20 cellular contexts compared by ENCODE assay signal in genomic region chr12:47303207-47303606, GRCh38.
DNase-seq lines count a peak whose midpoint lies in the region; ATAC-seq and TF ChIP-seq lines count a peak whose summit lies in the region.
"Had no signal": no experiment of that assay in that cellular context is flagged by ENCODE, and none has a peak within 500 bp of the region (broad histone marks: within the 10 kb centered on the region; RNA-seq: fewer than 3 reads in every experiment).

No MANE protein-coding gene starts in this region.

- 96% methylated on average over 7 of the region's 7 CpGs for WGBS in mammary epithelial cell (ENCODE audit: low coverage, missing lambda C conversion rate)
- 80 to 85% (median 81%) methylated on average over 7 of the region's 7 CpGs for WGBS in stomach, 5 donors

- ATAC-seq in stimulated activated naive B cell treated with anti-CD40 and anti-IgM and Interleukin-4, amounts not matched to agents 10 μg/mL and 1 μg/mL and 100 μg/mL, for 72 hours (replicated peaks) = no peak

- peaks cover 72 to 82% of the 10 kb centered on the region in 2 donors for H3K36me3 Mint-ChIP-seq in stimulated activated naive B cell treated with anti-CD40 and anti-IgM and Interleukin-4, amounts not matched to agents 10 μg/mL and 1 μg/mL and 100 μg/mL, for 72 hours

- H2AFZ ChIP-seq in mammary epithelial cell (ENCODE audit: low read depth, low read length) = peak overlapping the region; percentile 83

- DNase-seq in mammary epithelial cell (no peak), breast epithelium (ENCODE audit: low spot score in 2 of 2) (no peak), SJSA1 (ENCODE audit: low read depth in 1 of 2, low spot score in 2 of 2) (peak in 1 of 2 experiments; percentile 41), epithelial cell of prostate (ENCODE audit: low read depth, low spot score) (no peak), stomach (no peak), MV-4-11 (lab: John Stamatoyannopoulos, UW) (no peak), dermis blood vessel endothelial cell (no peak)
- DNase-seq in stimulated activated naive B cell treated with anti-CD40 and anti-IgM and Interleukin-4, amounts not matched to agents 10 μg/mL and 1 μg/mL and 100 μg/mL, for 72 hours = no peak
- DNase-seq: activated CD4-positive, CD25-positive, alpha-beta regulatory T cell treated with anti-CD3 and anti-CD28 coated beads, Interleukin-2, amount 50 U/mL, for 72 hours; activated T-cell treated with anti-CD3 and anti-CD28 coated beads, Interleukin-2, amount 50 U/mL, for 48 hours; DMS79 treated with DMSO at 0.1 percent for 48 hours; endodermal cell; NCI-H1417; NCI-H510A treated with DMSO at 0.1 percent for 48 hours; occipital lobe; Peyer's patch; substantia nigra had no signal

- no peak overlapping the region for H3K4me2 ChIP-seq in mammary epithelial cell (ENCODE audit: insufficient read depth, low read depth, low read length)

- intact Hi-C loops in mammary epithelial cell (cut with micrococcal nuclease) (loop anchor here (10.0 kb wide), 1 partner anchor 118 kb away; no protein-coding TSS in a partner anchor), breast epithelium (cut with DNase I; ENCODE audit: low total_unique reads) (no loop called here), stomach (cut with DNase I; ENCODE audit: low total_unique reads) (loop anchor here (10.0 kb wide), 1 partner anchor 268 kb away; no protein-coding TSS in a partner anchor)

- H3K27ac Mint-ChIP-seq in stimulated activated naive B cell treated with anti-CD40 and anti-IgM and Interleukin-4, amounts not matched to agents 10 μg/mL and 1 μg/mL and 100 μg/mL, for 72 hours = peak overlapping the region; percentile 95
- H3K27ac Mint-ChIP-seq: endodermal cell; T-helper 1 cell treated with Interleukin-12 subunit alpha and Interleukin-12 subunit beta and Interleukin-4 antibody, amounts not matched to agents 30 μg/mL and 1 μg/mL, for 36 hours had no signal

- no peak for TF ChIP-seq CTCF in mammary epithelial cell (conservative IDR thresholded peaks at IDR 0.05 in 1 of 2, IDR thresholded peaks at IDR 0.05 in 1 of 2; ENCODE audit: extremely low read depth in 1 of 2, insufficient read depth in 1 of 2, low read depth in 1 of 2, low read length in 2 of 2)
- no peak for TF ChIP-seq CTCF in breast epithelium (IDR thresholded peaks at IDR 0.05)
- TF ChIP-seq CTCF in stomach (IDR thresholded peaks at IDR 0.05) = no peak

- BruUV-seq in mammary epithelial cell (replicated peaks; lab: Mats Ljungman, UMichigan) = no TSS peak

- H3K27me3 ChIP-seq in mammary epithelial cell (ENCODE audit: insufficient read depth, low read length) (no peaks in the 10 kb centered on the region), breast epithelium (no peaks in the 10 kb centered on the region), SJSA1 (replicated peaks) (no peaks in the 10 kb centered on the region), stomach (no peaks in the 10 kb centered on the region)
- H3K27me3 ChIP-seq: Peyer's patch had no signal

- CTCF ChIA-PET in mammary epithelial cell (lab: Charles Lee; ENCODE audit: low non-redundant PET) = no interaction called here

- dilution Hi-C loops in mammary epithelial cell (cut with HindIII; ENCODE audit: low sequenced_read_pairs) = no loop called here

- in situ Hi-C loops in mammary epithelial cell (cut with MboI; ENCODE audit: low sequenced_read_pairs in 2 of 2) = no loop called here

- H3K9me3 Mint-ChIP-seq in stimulated activated naive B cell treated with anti-CD40 and anti-IgM and Interleukin-4, amounts not matched to agents 10 μg/mL and 1 μg/mL and 100 μg/mL, for 72 hours = peaks cover 34 to 39% of the 10 kb centered on the region in 2 donors

- TF ChIP-seq POLR2A in breast epithelium (IDR thresholded peaks at IDR 0.05) (no peak), stomach (IDR thresholded peaks at IDR 0.05) (no peak)

- H3K4me3 ChIP-seq in mammary epithelial cell (replicated peaks in 1 of 3; ENCODE audit: insufficient read depth in 1 of 3, low read depth in 2 of 3, low read length in 3 of 3) (no peak overlapping the region), breast epithelium (no peak overlapping the region), SJSA1 (no peak overlapping the region), stomach (no peak overlapping the region)
- H3K4me3 ChIP-seq: HAP-1, Peyer's patch, skin epidermis had no signal

- peaks cover 43 to 82% of the 10 kb centered on the region in 2 donors for H3K4me1 Mint-ChIP-seq in stimulated activated naive B cell treated with anti-CD40 and anti-IgM and Interleukin-4, amounts not matched to agents 10 μg/mL and 1 μg/mL and 100 μg/mL, for 72 hours

- H4K20me1 ChIP-seq in mammary epithelial cell (ENCODE audit: insufficient read depth, low read length) = no peaks in the 10 kb centered on the region

- no peaks in the 10 kb centered on the region for H3K9me3 ChIP-seq in mammary epithelial cell (replicated peaks; ENCODE audit: insufficient read depth, low read length)
- H3K9me3 ChIP-seq in breast epithelium = no peaks in the 10 kb centered on the region
- H3K9me3 ChIP-seq in SJSA1 (replicated peaks) = no peaks in the 10 kb centered on the region
- H3K9me3 ChIP-seq in stomach = no peaks in the 10 kb centered on the region
- H3K9me3 ChIP-seq: HAP-1 had no signal

- H3K27me3 Mint-ChIP-seq in stimulated activated naive B cell treated with anti-CD40 and anti-IgM and Interleukin-4, amounts not matched to agents 10 μg/mL and 1 μg/mL and 100 μg/mL, for 72 hours = no peaks in the 10 kb centered on the region

- H3K27ac ChIP-seq in mammary epithelial cell (ENCODE audit: insufficient read depth, low read depth, low read length) (peak overlapping the region; percentile 55), breast epithelium (no peak overlapping the region), SJSA1 (peak overlapping the region; percentile 28), epithelial cell of prostate (peak overlapping the region; percentile 83), stomach (no peak overlapping the region)

- H3K4me1 ChIP-seq in mammary epithelial cell (ENCODE audit: insufficient read depth, low read length) (peaks cover 17% of the 10 kb centered on the region), breast epithelium (no peaks in the 10 kb centered on the region), SJSA1 (replicated peaks) (peaks cover 25% of the 10 kb centered on the region), stomach (no peaks in the 10 kb centered on the region)
- H3K4me1 ChIP-seq: HAP-1, Peyer's patch had no signal

- no peaks in the 10 kb centered on the region for H3K79me2 ChIP-seq in mammary epithelial cell (ENCODE audit: insufficient read depth, low read length)

- no peak for TF ChIP-seq EP300 in stomach (IDR thresholded peaks at IDR 0.05)

- no peak overlapping the region for H3K9ac ChIP-seq in mammary epithelial cell (ENCODE audit: insufficient read depth, low read length)

- H3K36me3 ChIP-seq in mammary epithelial cell (ENCODE audit: insufficient read depth, low read length) (no peaks in the 10 kb centered on the region), breast epithelium (no peaks in the 10 kb centered on the region), SJSA1 (no peaks in the 10 kb centered on the region), stomach (no peaks in the 10 kb centered on the region)
- H3K36me3 ChIP-seq: HAP-1, Peyer's patch had no signal

- H3K4me3 Mint-ChIP-seq in stimulated activated naive B cell treated with anti-CD40 and anti-IgM and Interleukin-4, amounts not matched to agents 10 μg/mL and 1 μg/mL and 100 μg/mL, for 72 hours = peak overlapping the region in 1 of 2 donors; percentile 39
- H3K4me3 Mint-ChIP-seq: endodermal cell; T-helper 1 cell treated with Interleukin-12 subunit alpha and Interleukin-12 subunit beta and Interleukin-4 antibody, amounts not matched to agents 30 μg/mL and 1 μg/mL, for 36 hours had no signal

Comparison
In these comparisons a context has a peak if more than half of its experiments do, and no peak if none do; other contexts are left out.
1. H3K27ac ChIP-seq: peak in mammary epithelial cell (single experiment), SJSA1 (single experiment) and epithelial cell of prostate (single experiment); none in breast epithelium (0 of 2) and stomach (0 of 5).